ENCODE assay signal across 7 cellular contexts in genomic region chr6:158240347-158241064, GRCh38.
DNase-seq lines count a peak whose midpoint lies in the region; ATAC-seq, FAIRE-seq and TF ChIP-seq lines count a peak whose summit lies in the region.
"Not testable (repeated sequence)": the region's sequence is repeated elsewhere in the genome, so short reads cannot be mapped to it uniquely, and the experiment has no call there.

No MANE protein-coding gene starts in this region.

- not testable (repeated sequence) for H3K4me3 ChIP-seq in K562; kidney (ENCODE audit: low read length in 2 of 2)

- BruUV-seq in K562 (replicated peaks; lab: Mats Ljungman, UMichigan): not testable (repeated sequence)

- FAIRE-seq in K562 (lab: Jason Lieb, UNC); kidney (lab: Jason Lieb, UNC): not testable (repeated sequence)

- WGBS in K562 (ENCODE audit: insufficient coverage, low coverage, missing lambda C conversion rate): 89% methylated on average over 6 of the region's 51 CpGs

- POLR2A ChIA-PET in K562 (lab: Yijun Ruan, JAX): not testable (repeated sequence)

- H3K4me3 Mint-ChIP-seq in endothelial cell (ENCODE audit: unreplicated experiment); glutamatergic neuron (ENCODE audit: unreplicated experiment): not testable (repeated sequence)

- CTCF ChIA-PET in K562 (lab: Yijun Ruan, JAX; ENCODE audit: low intra/inter-chr PET ratio): not testable (repeated sequence)

- not testable (repeated sequence) for ATAC-seq in K562, sciatic nerve

- not testable (repeated sequence) for H3K27me3 Mint-ChIP-seq in endothelial cell (ENCODE audit: unreplicated experiment); glutamatergic neuron (ENCODE audit: unreplicated experiment)

- H3K36me3 ChIP-seq in K562 (ENCODE audit: control insufficient read depth, insufficient read depth, low read length); kidney (ENCODE audit: control insufficient read depth in 1 of 2, insufficient read depth in 2 of 2, low read length in 2 of 2): not testable (repeated sequence)

- H3K79me2 ChIP-seq in K562 (ENCODE audit: control insufficient read depth, insufficient read depth, low read length): peaks cover 36% of the 10 kb centered on the region

- in situ Hi-C loops in K562 (cut with MboI): not testable (repeated sequence)

- H3K4me2 ChIP-seq in K562 (ENCODE audit: insufficient read depth, low read length): not testable (repeated sequence)

- TF ChIP-seq POLR2A in K562 (conservative IDR thresholded peaks at IDR 0.05): not testable (repeated sequence)

- not testable (repeated sequence) for TF ChIP-seq EP300 in K562 (IDR thresholded peaks at IDR 0.05; ENCODE audit: low read length)

- H3K9me3 ChIP-seq in K562 (replicated peaks; ENCODE audit: control insufficient read depth, insufficient read depth, low read depth, low read length); kidney (ENCODE audit: control insufficient read depth in 1 of 2, low read length in 2 of 2): not testable (repeated sequence)

- H3K27ac Mint-ChIP-seq in endothelial cell (ENCODE audit: unreplicated experiment); glutamatergic neuron (ENCODE audit: unreplicated experiment): not testable (repeated sequence)

- not testable (repeated sequence) for H3K4me1 Mint-ChIP-seq in endothelial cell (ENCODE audit: unreplicated experiment)
- H3K4me1 Mint-ChIP-seq in glutamatergic neuron (ENCODE audit: low read depth, unreplicated experiment): peaks cover 14% of the 10 kb centered on the region

- TF ChIP-seq RAD21 in K562 (CRISPR knock-in tag; conservative IDR thresholded peaks at IDR 0.05 in 1 of 2, IDR thresholded peaks at IDR 0.05 in 1 of 2): not testable (repeated sequence)

- not testable (repeated sequence) for H3K9me3 Mint-ChIP-seq in endothelial cell (ENCODE audit: unreplicated experiment)
- peaks cover 16% of the 10 kb centered on the region for H3K9me3 Mint-ChIP-seq in glutamatergic neuron (ENCODE audit: unreplicated experiment)

- H2AFZ ChIP-seq in K562 (ENCODE audit: low read depth, low read length): not testable (repeated sequence)

- intact Hi-C loops in K562 (cut with micrococcal nuclease); kidney (cut with DNase I); sciatic nerve (cut with DNase I): not testable (repeated sequence)

- not testable (repeated sequence) for H3K36me3 Mint-ChIP-seq in endothelial cell (ENCODE audit: low read depth, unreplicated experiment)
- peaks cover 14% of the 10 kb centered on the region for H3K36me3 Mint-ChIP-seq in glutamatergic neuron (ENCODE audit: unreplicated experiment)

- not testable (repeated sequence) for H3K27me3 ChIP-seq in K562 (ENCODE audit: control insufficient read depth in 2 of 2, insufficient read depth in 2 of 2, low read length in 2 of 2)

- TF ChIP-seq CTCF in K562 (IDR thresholded peaks at IDR 0.05 in 2 of 3, conservative IDR thresholded peaks at IDR 0.05 in 1 of 3; ENCODE audit: insufficient read depth in 2 of 3, low read depth in 1 of 3, low read length in 3 of 3); endothelial cell (IDR thresholded peaks at IDR 0.05; ENCODE audit: unreplicated experiment); glutamatergic neuron (IDR thresholded peaks at IDR 0.05; ENCODE audit: partially characterized antibody, unreplicated experiment); kidney (IDR thresholded peaks at IDR 0.05; ENCODE audit: borderline replicate concordance, extremely low read depth, insufficient read depth): not testable (repeated sequence)

- not testable (repeated sequence) for H3K9ac ChIP-seq in K562 (ENCODE audit: insufficient read depth in 1 of 2, low read depth in 2 of 2, low read length in 2 of 2); kidney (ENCODE audit: low read length in 2 of 2)

- not testable (repeated sequence) for H3K27ac ChIP-seq in K562 (ENCODE audit: extremely low read depth, low read depth, low read length); kidney (ENCODE audit: low read depth in 2 of 2, low read length in 2 of 2)

- peaks cover 10 to 12% of the 10 kb centered on the region in 2 experiments for H3K4me1 ChIP-seq in K562 (replicated peaks in 1 of 2; ENCODE audit: control insufficient read depth in 2 of 2, insufficient read depth in 2 of 2, low read length in 2 of 2)
- not testable (repeated sequence) for H3K4me1 ChIP-seq in kidney (ENCODE audit: control insufficient read depth in 1 of 2, insufficient read depth in 1 of 2, low read depth in 1 of 2, low read length in 2 of 2)

- H4K20me1 ChIP-seq in K562 (replicated peaks; ENCODE audit: control insufficient read depth, insufficient read depth, low read length): not testable (repeated sequence)

- peak; percentile 21 for DNase-seq in activated CD8-positive, alpha-beta memory T cell treated with anti-CD3 and anti-CD28 coated beads for 24 hours
- not testable (repeated sequence) for DNase-seq in K562 (ENCODE audit: extremely low read depth in 1 of 4, low spot score in 3 of 4)
- DNase-seq in endothelial cell (ENCODE audit: low spot score) (peak; percentile 6), glutamatergic neuron (peak; percentile 44), kidney (peak; percentile 66), sciatic nerve (ENCODE audit: low spot score) (peak; percentile 63), ureter (ENCODE audit: low spot score) (peak; percentile 61)

- H3K9me1 ChIP-seq in K562 (ENCODE audit: control insufficient read depth, insufficient read depth, low read length): not testable (repeated sequence)

TF ChIP-seq in K562, 482 proteins besides CTCF, POLR2A, EP300 and RAD21:
- TF ChIP-seq ZNF740 (CRISPR knock-in tag; IDR thresholded peaks at IDR 0.05): 0 out of 2 replicates have a peak, but pooled peaks have one; percentile 21
- not testable (repeated sequence) for TF ChIP-seq ZNF740 (tag; IDR thresholded peaks at IDR 0.05)
